In the genomic region with DNA sequence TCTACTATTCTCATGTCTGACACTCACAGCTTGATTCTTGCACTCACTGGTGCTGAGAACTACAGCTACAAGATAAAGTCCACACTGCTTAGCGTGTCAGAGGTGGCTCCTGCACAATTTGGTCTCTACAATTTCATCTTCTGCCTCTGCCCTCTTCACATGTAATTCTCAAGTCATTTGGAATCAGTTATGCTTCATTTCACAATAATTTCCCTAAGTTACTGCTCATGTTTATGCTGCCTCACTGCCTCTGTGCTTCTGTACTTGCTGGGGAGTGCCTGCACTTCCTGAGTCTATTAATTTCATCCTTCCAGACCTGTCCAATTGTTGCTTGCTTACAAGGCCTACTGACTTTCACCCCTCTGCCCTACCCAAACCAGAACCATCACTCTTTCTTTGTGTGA, we compare ENCODE assay signal across 9 cellular contexts. TPM values are rescaled to one million over a fixed set of nuclear protein-coding genes. Genes with fewer than 3 reads are reported as not detected.
DNase-seq lines count a peak whose midpoint lies in the region; ATAC-seq and TF ChIP-seq lines count a peak whose summit lies in the region.
"Had no signal": no experiment of that assay in that cellular context is flagged by ENCODE, and none has a peak within 500 bp of the region (broad histone marks: within the 10 kb centered on the region; RNA-seq: fewer than 3 reads in every experiment).

No MANE protein-coding gene starts in this region.

- ATAC-seq in HG02938 (IDR thresholded peaks at IDR 0.05; ENCODE audit: unreplicated experiment) (no peak), GM19452 (IDR thresholded peaks at IDR 0.05; ENCODE audit: unreplicated experiment) (no peak)

- WGBS in GM23248 (ENCODE audit: low coverage in 1 of 2, low lambda C conversion rate in 2 of 2, missing lambda C conversion rate in 2 of 2), 2 experiments = 0 to 3% methylated on average over 1 of the region's 1 CpG
- whole genome bisulfite sequencing in smooth muscle cell (ENCODE audit: low lambda C conversion rate) = 50% methylated on average over 1 of the region's 1 CpG

- H3K27me3 ChIP-seq in GM23248 (replicated peaks; ENCODE audit: insufficient read depth) = no peaks in the 10 kb centered on the region
- no peaks in the 10 kb centered on the region for H3K27me3 ChIP-seq in adipocyte (replicated peaks; ENCODE audit: control insufficient read depth, insufficient read depth, low read length)
- no peaks in the 10 kb centered on the region for H3K27me3 ChIP-seq in left ventricle myocardium inferior (ENCODE audit: low read depth)
- no peaks in the 10 kb centered on the region for H3K27me3 ChIP-seq in smooth muscle cell (ENCODE audit: low read depth)

- DNase-seq in GM23248 (peak; percentile 79), adipocyte (ENCODE audit: low read depth) (peak; percentile 71), left ventricle myocardium inferior (no peak), smooth muscle cell (lab: John Stamatoyannopoulos, UW; ENCODE audit: unreplicated experiment) (no peak), iPS-NIHi11 (ENCODE audit: low spot score) (no peak)
- no peak for DNase-seq in T-helper 2 cell treated with Interferon-gamma antibody and Interleukin-4, amounts not matched to agents 5 μg/mL and 100 μg/mL, for 36 hours (ENCODE audit: low spot score)

- no peaks in the 10 kb centered on the region for H3K9me3 Mint-ChIP-seq in T-helper 2 cell treated with Interferon-gamma antibody and Interleukin-4, amounts not matched to agents 5 μg/mL and 100 μg/mL, for 36 hours
- H3K9me3 Mint-ChIP-seq: stimulated activated naive CD8-positive, alpha-beta T cell treated with anti-CD3 and anti-CD28 coated beads, Interleukin-15, Interleukin-2, amounts not matched to agents 100 ng/mL and 50 ng/mL, for 24 hours had no signal

- H3K4me1 Mint-ChIP-seq in T-helper 2 cell treated with Interferon-gamma antibody and Interleukin-4, amounts not matched to agents 5 μg/mL and 100 μg/mL, for 36 hours (ENCODE audit: low read depth) = no peaks in the 10 kb centered on the region

- no peak overlapping the region for H3K4me3 Mint-ChIP-seq in T-helper 2 cell treated with Interferon-gamma antibody and Interleukin-4, amounts not matched to agents 5 μg/mL and 100 μg/mL, for 36 hours
- H3K4me3 Mint-ChIP-seq: stimulated activated naive CD8-positive, alpha-beta T cell treated with anti-CD3 and anti-CD28 coated beads, Interleukin-15, Interleukin-2, amounts not matched to agents 100 ng/mL and 50 ng/mL, for 24 hours had no signal

- H3K36me3 ChIP-seq in GM23248 (ENCODE audit: low read depth) (no peaks in the 10 kb centered on the region), adipocyte (ENCODE audit: control insufficient read depth, insufficient read depth, low read length, severe bottlenecking) (no peaks in the 10 kb centered on the region), left ventricle myocardium inferior (no peaks in the 10 kb centered on the region), smooth muscle cell (ENCODE audit: low read depth) (no peaks in the 10 kb centered on the region)

- peak overlapping the region; percentile 55 for H3K4me2 ChIP-seq in GM23248 (ENCODE audit: unreplicated experiment)
- no peak overlapping the region for H3K4me2 ChIP-seq in smooth muscle cell

- H3F3A ChIP-seq in GM23248 (ENCODE audit: insufficient read depth) (peaks cover 42% of the 10 kb centered on the region), smooth muscle cell (ENCODE audit: low read depth) (no peaks in the 10 kb centered on the region)

- peak overlapping the region; percentile 75 for H3K27ac ChIP-seq in GM23248
- H3K27ac ChIP-seq in left ventricle myocardium inferior (replicated peaks) = peak overlapping the region; percentile 73
- H3K27ac ChIP-seq in smooth muscle cell (ENCODE audit: low read depth) = peak overlapping the region; percentile 55

- H3K9ac ChIP-seq in GM23248 = peak overlapping the region; percentile 37
- H3K9ac ChIP-seq in adipocyte (ENCODE audit: low read length) = peak overlapping the region; percentile 52
- H3K9ac ChIP-seq in smooth muscle cell (ENCODE audit: low read depth) = no peak overlapping the region

- H3K27me3 Mint-ChIP-seq in T-helper 2 cell treated with Interferon-gamma antibody and Interleukin-4, amounts not matched to agents 5 μg/mL and 100 μg/mL, for 36 hours (ENCODE audit: low read depth) = no peaks in the 10 kb centered on the region
- H3K27me3 Mint-ChIP-seq: stimulated activated naive CD8-positive, alpha-beta T cell treated with anti-CD3 and anti-CD28 coated beads, Interleukin-15, Interleukin-2, amounts not matched to agents 100 ng/mL and 50 ng/mL, for 24 hours had no signal

- in situ Hi-C loops in GM23248 (cut with MboI) = no loop called here

- peak overlapping the region; percentile 42; the same call in 1 of the 2 replicates for H2AFZ ChIP-seq in GM23248
- H2AFZ ChIP-seq in smooth muscle cell (ENCODE audit: low read depth) = no peak overlapping the region

- H3K27ac Mint-ChIP-seq in T-helper 2 cell treated with Interferon-gamma antibody and Interleukin-4, amounts not matched to agents 5 μg/mL and 100 μg/mL, for 36 hours = no peak overlapping the region
- H3K27ac Mint-ChIP-seq: stimulated activated naive CD8-positive, alpha-beta T cell treated with anti-CD3 and anti-CD28 coated beads, Interleukin-15, Interleukin-2, amounts not matched to agents 100 ng/mL and 50 ng/mL, for 24 hours had no signal

- intact Hi-C loops in left ventricle myocardium inferior (cut with micrococcal nuclease) = no loop called here

- H3K9me3 ChIP-seq in GM23248 (ENCODE audit: low read depth) (no peaks in the 10 kb centered on the region), adipocyte (ENCODE audit: control insufficient read depth, low read length) (no peaks in the 10 kb centered on the region), left ventricle myocardium inferior (replicated peaks) (no peaks in the 10 kb centered on the region), smooth muscle cell (replicated peaks; ENCODE audit: low read depth) (no peaks in the 10 kb centered on the region)

- H3K9me2 ChIP-seq in GM23248 (ENCODE audit: insufficient read depth) = no peaks in the 10 kb centered on the region

- H3K4me1 ChIP-seq in GM23248 (ENCODE audit: insufficient read depth) = peaks cover 40% of the 10 kb centered on the region
- peaks cover 55% of the 10 kb centered on the region for H3K4me1 ChIP-seq in adipocyte (ENCODE audit: control insufficient read depth, insufficient read depth, low read length)
- H3K4me1 ChIP-seq in left ventricle myocardium inferior = peaks cover 37% of the 10 kb centered on the region
- H3K4me1 ChIP-seq in smooth muscle cell (ENCODE audit: low read depth) = peaks cover 6% of the 10 kb centered on the region

- H3K79me2 ChIP-seq in GM23248 (ENCODE audit: insufficient read depth) (no peaks in the 10 kb centered on the region), smooth muscle cell (ENCODE audit: low read depth) (no peaks in the 10 kb centered on the region)

- TF ChIP-seq CTCF in left ventricle myocardium inferior (IDR thresholded peaks at IDR 0.05; ENCODE audit: borderline replicate concordance) (no peak), smooth muscle cell (IDR thresholded peaks at IDR 0.05; ENCODE audit: borderline replicate concordance, insufficient read depth, poor library complexity, severe bottlenecking) (no peak)

- no peaks in the 10 kb centered on the region for H3K36me3 Mint-ChIP-seq in T-helper 2 cell treated with Interferon-gamma antibody and Interleukin-4, amounts not matched to agents 5 μg/mL and 100 μg/mL, for 36 hours (ENCODE audit: low read depth)

- H3K4me3 ChIP-seq in GM23248 = no peak overlapping the region
- peak overlapping the region; percentile 26 for H3K4me3 ChIP-seq in adipocyte (ENCODE audit: low read length)
- no peak overlapping the region for H3K4me3 ChIP-seq in left ventricle myocardium inferior
- no peak overlapping the region for H3K4me3 ChIP-seq in smooth muscle cell

- H4K20me1 ChIP-seq in GM23248 (ENCODE audit: insufficient read depth) (no peaks in the 10 kb centered on the region), smooth muscle cell (ENCODE audit: low read depth) (no peaks in the 10 kb centered on the region)

RNA-seq across cellular contexts. Expression of a gene that starts 11.6 kb away (rescaled TPM):
- total RNA-seq in GM23248 (2014; rRNA removed; shearing (Covaris generic)) = 44.1 and 48.3 TPM in 2 replicates
- polyA plus RNA-seq in GM23248 (2016; fragmentation: Nextera tagmentation; extraction: Ambion mirVana) (13.0 TPM in 2 replicates), smooth muscle cell (4.4 and 4.5 TPM in 2 replicates)
- total RNA-seq in left ventricle myocardium inferior (30.2 TPM), smooth muscle cell (31.4 and 42.5 TPM in 2 replicates)

Comparison
In these comparisons a context has a peak if more than half of its experiments do, and no peak if none do; other contexts are left out.
1. DNase-seq: peak in GM23248 (single experiment) and adipocyte (single experiment); none in left ventricle myocardium inferior (single experiment), smooth muscle cell (single experiment), T-helper 2 cell treated with Interferon-gamma antibody and Interleukin-4, amounts not matched to agents 5 μg/mL and 100 μg/mL, for 36 hours (single experiment) and iPS-NIHi11 (single experiment).
2. Peak in every context shown above with its lines, with median percentiles within 50 percentile points of each other: H3K27ac ChIP-seq.